ENCODE assay signal across 8 cellular contexts in the genomic region with DNA sequence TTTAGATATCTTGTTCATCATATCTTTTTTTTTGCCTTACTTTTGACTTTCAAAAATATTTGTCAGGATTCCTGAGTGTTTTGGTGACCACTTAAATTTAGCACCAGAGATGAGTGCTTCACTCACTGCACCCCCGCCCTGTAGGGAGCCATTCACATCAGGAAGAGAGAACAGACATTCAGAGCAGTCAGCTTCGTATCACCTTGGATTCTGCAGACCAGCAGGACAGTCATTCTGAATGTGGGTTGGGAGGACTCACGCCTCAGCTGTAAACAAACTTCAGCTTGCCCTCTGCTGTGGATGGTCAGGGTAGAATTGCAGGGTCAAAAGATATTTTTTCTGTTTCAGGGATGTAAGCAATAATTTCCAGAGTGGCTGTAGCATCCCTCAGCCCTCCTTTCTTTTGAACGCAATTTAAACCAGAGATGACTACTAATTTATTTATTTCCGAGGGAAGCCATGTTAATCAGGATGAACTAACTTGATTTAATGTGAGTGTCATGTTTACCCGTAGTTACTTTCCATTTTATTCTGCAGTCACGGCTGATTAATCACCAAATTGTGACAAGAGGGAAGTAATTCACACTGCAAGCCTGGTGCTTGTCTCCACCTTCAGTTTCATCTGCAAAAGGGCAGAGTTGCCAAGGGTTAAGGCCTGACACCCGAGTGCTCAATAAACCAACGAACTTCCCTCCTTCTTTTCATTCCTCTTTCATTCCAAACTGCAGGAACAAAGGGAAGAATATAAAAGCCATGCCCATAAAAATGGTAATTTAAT.
DNase-seq lines count a peak whose midpoint lies in the region; ATAC-seq and TF ChIP-seq lines count a peak whose summit lies in the region.

No MANE protein-coding gene starts in this region.

- no peak overlapping the region for H3K27ac ChIP-seq in psoas muscle

- no peak overlapping the region for H3K4me3 ChIP-seq in psoas muscle
- H3K4me3 ChIP-seq in MG63: no peak overlapping the region

- no peaks in the 10 kb centered on the region for H3K4me1 ChIP-seq in psoas muscle

- no peak for TF ChIP-seq CTCF in psoas muscle (IDR thresholded peaks at IDR 0.05)

- DNase-seq in iPS-NIHi7 (ENCODE audit: extremely low spot score): peak; percentile 24
- DNase-seq in psoas muscle: no peak
- DNase-seq in activated gamma-delta T cell treated with Interleukin-2 at 50 U/mL for 16 hours: no peak
- no peak for DNase-seq in MG63
- DNase-seq in NCI-H2081 treated with DMSO at 0.1 percent for 48 hours (lab: John Stamatoyannopoulos, UW): no peak

- WGBS in psoas muscle, 3 donors: 57 to 72% (median 57%) methylated on average over 9 of the region's 9 CpGs

- ATAC-seq in GM18870 (IDR thresholded peaks at IDR 0.05; ENCODE audit: unreplicated experiment) (peak; percentile 66), GM21717 (IDR thresholded peaks at IDR 0.05; ENCODE audit: unreplicated experiment) (peak; percentile 90), HG03439 (IDR thresholded peaks at IDR 0.05; ENCODE audit: unreplicated experiment) (peak; percentile 75), psoas muscle (no peak)

- H3K9me3 ChIP-seq in psoas muscle (no peaks in the 10 kb centered on the region), MG63 (no peaks in the 10 kb centered on the region)

- H3K27me3 ChIP-seq in psoas muscle (ENCODE audit: insufficient read depth in 3 of 3, low read length in 2 of 3) (no peaks in the 10 kb centered on the region), MG63 (no peaks in the 10 kb centered on the region; the same call in 1 of the 2 replicates)

- intact Hi-C loops in psoas muscle (cut with DNase I): no loop called here

- H3K36me3 ChIP-seq in psoas muscle (ENCODE audit: insufficient read depth in 1 of 2, low read depth in 1 of 2): no peaks in the 10 kb centered on the region
- no peaks in the 10 kb centered on the region for H3K36me3 ChIP-seq in MG63

Comparison
In these comparisons a context has a peak if more than half of its experiments do, and no peak if none do; other contexts are left out.
1. ATAC-seq: peak in GM18870 (single experiment), GM21717 (single experiment) and HG03439 (single experiment); none in psoas muscle (0 of 4).